Comparison of ENCODE assay signal across 20 cellular contexts in the genomic region with DNA sequence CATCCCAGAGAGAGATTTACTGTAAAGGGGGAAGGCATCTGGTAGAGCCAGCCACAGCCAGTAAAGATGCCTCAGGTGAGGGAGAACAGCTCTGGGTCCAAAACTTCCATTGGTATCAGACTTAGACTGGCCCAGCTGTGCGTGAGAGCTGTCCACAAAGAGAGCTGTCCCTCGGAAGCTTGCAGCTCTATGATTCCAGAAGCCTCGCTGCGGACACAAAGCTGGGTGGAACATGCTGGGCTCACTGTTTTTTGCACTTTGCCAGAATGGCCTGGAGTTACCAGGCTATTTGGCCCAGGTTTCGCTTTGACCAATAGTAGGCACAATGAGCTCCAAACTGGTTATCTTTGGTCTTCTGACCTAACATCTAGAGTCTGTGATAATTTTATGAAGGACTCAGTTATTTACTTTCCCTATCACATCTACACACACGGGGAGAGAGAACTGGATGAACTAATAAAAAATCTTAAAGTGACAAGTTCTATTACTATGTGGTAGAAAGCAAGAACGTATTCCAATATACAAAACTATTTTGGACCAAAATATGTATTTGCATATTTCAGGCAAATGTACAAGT.
DNase-seq lines count a peak whose midpoint lies in the region; ATAC-seq, FAIRE-seq and TF ChIP-seq lines count a peak whose summit lies in the region.
"Had no signal": no experiment of that assay in that cellular context is flagged by ENCODE, and none has a peak within 500 bp of the region (broad histone marks: within the 10 kb centered on the region; RNA-seq: fewer than 3 reads in every experiment).

No MANE protein-coding gene starts in this region.

- H3K27ac ChIP-seq in ACC112 (ENCODE audit: low read depth, low read length) (peak overlapping the region; percentile 96), astrocyte (ENCODE audit: low read depth, low read length) (peak overlapping the region; percentile 90)
- H3K27ac ChIP-seq: BLaER1 had no signal

- no peaks in the 10 kb centered on the region for H3K9me3 Mint-ChIP-seq in astrocyte (ENCODE audit: unreplicated experiment)

- no peaks in the 10 kb centered on the region for H3K9me3 ChIP-seq in astrocyte (ENCODE audit: insufficient read depth, low read depth, low read length)
- H3K9me3 ChIP-seq: BLaER1, HAP-1 had no signal

- no peak for TF ChIP-seq CTCF in astrocyte (IDR thresholded peaks at IDR 0.05; ENCODE audit: insufficient read depth, low read depth, low read length)

- H3K9ac ChIP-seq in astrocyte (ENCODE audit: low read length): no peak overlapping the region
- H3K9ac ChIP-seq: BLaER1 had no signal

- H3K4me1 ChIP-seq in ACC112 (ENCODE audit: control insufficient read depth, insufficient read depth, low read length, unreplicated experiment) (peaks cover 14% of the 10 kb centered on the region), astrocyte (ENCODE audit: insufficient read depth, low read length) (peaks cover 11% of the 10 kb centered on the region)
- H3K4me1 ChIP-seq: BLaER1, HAP-1 had no signal

- no peaks in the 10 kb centered on the region for H3K27me3 ChIP-seq in ACC112 (ENCODE audit: insufficient read depth, low read length)
- H3K27me3 ChIP-seq in astrocyte (ENCODE audit: insufficient read depth, low read length): no peaks in the 10 kb centered on the region
- H3K27me3 ChIP-seq: BLaER1 had no signal

- H3K4me3 ChIP-seq in ACC112 (ENCODE audit: low read depth, low read length) (no peak overlapping the region), astrocyte (ENCODE audit: insufficient read depth, low read depth, low read length) (no peak overlapping the region)
- H3K4me3 ChIP-seq: BLaER1, GM12878, HAP-1 had no signal

- no peak overlapping the region for H3K4me3 Mint-ChIP-seq in astrocyte (ENCODE audit: unreplicated experiment)

- no peaks in the 10 kb centered on the region for H3K36me3 Mint-ChIP-seq in astrocyte (ENCODE audit: low read depth, unreplicated experiment)

- no peak for ATAC-seq in HG02642 (IDR thresholded peaks at IDR 0.05; ENCODE audit: poor library complexity, unreplicated experiment)
- ATAC-seq: GM12878, Right ventricle myocardium inferior had no signal

- no peaks in the 10 kb centered on the region for H3K27me3 Mint-ChIP-seq in astrocyte (ENCODE audit: low read depth, unreplicated experiment)

- FAIRE-seq in astrocyte (lab: Jason Lieb, UNC) (no peak), urothelium cell line (lab: Jason Lieb, UNC) (no peak)
- FAIRE-seq: GM12878, HTR-8/SVneo had no signal

- no peaks in the 10 kb centered on the region for H3K79me2 ChIP-seq in ACC112 (ENCODE audit: control insufficient read depth, insufficient read depth, low read length, unreplicated experiment)
- no peaks in the 10 kb centered on the region for H3K79me2 ChIP-seq in astrocyte (ENCODE audit: insufficient read depth, low read length)

- H4K20me1 ChIP-seq in astrocyte (ENCODE audit: insufficient read depth, low read length): no peaks in the 10 kb centered on the region
- H4K20me1 ChIP-seq: BLaER1 had no signal

- H3K27ac Mint-ChIP-seq in astrocyte (ENCODE audit: unreplicated experiment): no peak overlapping the region

- H3K4me2 ChIP-seq in astrocyte (ENCODE audit: low read length): no peak overlapping the region
- H3K4me2 ChIP-seq: BLaER1 had no signal

- H2AFZ ChIP-seq in ACC112 (ENCODE audit: low read length, unreplicated experiment) (no peak overlapping the region), astrocyte (ENCODE audit: low read depth, low read length) (no peak overlapping the region)

- no peaks in the 10 kb centered on the region for H3K36me3 ChIP-seq in ACC112 (ENCODE audit: insufficient read depth, low read length)
- no peaks in the 10 kb centered on the region for H3K36me3 ChIP-seq in astrocyte (ENCODE audit: insufficient read depth, low read length)
- H3K36me3 ChIP-seq: BLaER1, HAP-1 had no signal

- peaks cover 15% of the 10 kb centered on the region for H3K4me1 Mint-ChIP-seq in astrocyte (ENCODE audit: low read depth, unreplicated experiment)

- no peak for DNase-seq in astrocyte (ENCODE audit: low read depth)
- peak; percentile 47 for DNase-seq in inferior parietal cortex (ENCODE audit: extremely low spot score)
- peak; percentile 38 for DNase-seq in putamen (ENCODE audit: low spot score)
- DNase-seq in urothelium cell line (ENCODE audit: low spot score): no peak
- DNase-seq in D341Med (ENCODE audit: low spot score): no peak
- DNase-seq in NK-92 treated with Interleukin-12 subunit alpha and Interleukin-12 subunit beta, amount 100 ng/mL, for 24 hours (lab: John Stamatoyannopoulos, UW): no peak
- DNase-seq: 8988T, DMS 273 treated with DMSO at 0.1 percent for 48 hours, GDM1, NCI-H1417 treated with DMSO at 0.1 percent for 48 hours, NCI-H2029 treated with DMSO at 0.1 percent for 48 hours, NCI-H510A, NCI-H82 had no signal

Comparison
In these comparisons a context has a peak if more than half of its experiments do, and no peak if none do; other contexts are left out.
1. DNase-seq: peak in inferior parietal cortex (single experiment) and putamen (single experiment); none in astrocyte (single experiment), urothelium cell line (single experiment), D341Med (single experiment) and NK-92 treated with Interleukin-12 subunit alpha and Interleukin-12 subunit beta, amount 100 ng/mL, for 24 hours (single experiment).